Comparison of ENCODE assay signal across 6 cellular contexts in genomic region chr17:11282586-11282985, GRCh38.
"Had no signal": no experiment of that assay in that cellular context is flagged by ENCODE, and none has a peak within 500 bp of the region (broad histone marks: within the 10 kb centered on the region; RNA-seq: fewer than 3 reads in every experiment).

No MANE protein-coding gene starts in this region.

- H3K27ac ChIP-seq: GM23248 had no signal

- H3K4me3 ChIP-seq: GM23248, K562 had no signal

- DNase-seq: GM23248, GOT3, H7, HCEC 1CT, IMR-90 had no signal
